ENCODE assay signal across 16 cellular contexts in genomic region chr6:118860880-118861279, GRCh38.
"Had no signal": no experiment of that assay in that cellular context is flagged by ENCODE, and none has a peak within 500 bp of the region (broad histone marks: within the 10 kb centered on the region; RNA-seq: fewer than 3 reads in every experiment).

No MANE protein-coding gene starts in this region.

- H3K4me3 ChIP-seq: ascending aorta, breast epithelium, esophagus muscularis mucosa, stomach had no signal

- H3K27me3 ChIP-seq: ascending aorta, breast epithelium, esophagus muscularis mucosa, stomach had no signal

- H3K4me1 ChIP-seq: ascending aorta had no signal

- H3K36me3 ChIP-seq: ascending aorta, breast epithelium had no signal

- DNase-seq: activated CD4-positive, alpha-beta T cell treated with anti-CD3 and anti-CD28 coated beads for 1 hour; activated CD8-positive, alpha-beta memory T cell treated with anti-CD3 and anti-CD28 coated beads for 24 hours; activated CD8-positive, alpha-beta memory T cell treated with anti-CD3 and anti-CD28 coated beads, Interleukin-2, amount 50 U/mL, for 48 hours; activated gamma-delta T cell; activated T-cell treated with anti-CD3 and anti-CD28 coated beads, Interleukin-2, amount 50 U/mL, for 48 hours; effector CD8-positive, alpha-beta T cell; mammary epithelial cell; stimulated activated CD4-positive, alpha-beta T cell treated with anti-CD3 and anti-CD28 coated beads, Interleukin-4, amount 100 ng/mL, for 24 hours; stomach had no signal

- H3K9me3 ChIP-seq: ascending aorta, breast epithelium, esophagus muscularis mucosa, stomach had no signal

- FAIRE-seq: endothelial cell of umbilical vein had no signal

- H3K27ac ChIP-seq: ascending aorta, breast epithelium, esophagus muscularis mucosa, stomach, VCaP had no signal

- ATAC-seq: sciatic nerve; stimulated activated effector memory CD8-positive, alpha-beta T cell treated with anti-CD3 and anti-CD28 coated beads, Interleukin-12 subunit alpha, Interleukin-12 subunit beta, amount 100 ng/mL, for 72 hours had no signal
